In genomic region chr5:140648132-140648432, GRCh38 we compare ENCODE assay signal across 8 cellular contexts.
DNase-seq lines count a peak whose midpoint lies in the region; ATAC-seq, FAIRE-seq and TF ChIP-seq lines count a peak whose summit lies in the region.

No MANE protein-coding gene starts in this region.

- H3K4me1 Mint-ChIP-seq in stimulated activated naive CD8-positive, alpha-beta T cell treated with anti-CD3 and anti-CD28 coated beads, Interleukin-15, Interleukin-2, amounts not matched to agents 100 ng/mL and 50 ng/mL, for 24 hours (ENCODE audit: low read depth), result peaks cover 48% of the 10 kb centered on the region
- H3K4me1 Mint-ChIP-seq in memory B cell, result peaks cover 17% of the 10 kb centered on the region

- H3K9me3 Mint-ChIP-seq in stimulated activated naive CD8-positive, alpha-beta T cell treated with anti-CD3 and anti-CD28 coated beads, Interleukin-15, Interleukin-2, amounts not matched to agents 100 ng/mL and 50 ng/mL, for 24 hours, result no peaks in the 10 kb centered on the region
- no peaks in the 10 kb centered on the region for H3K9me3 Mint-ChIP-seq in memory B cell

- peak overlapping the region; percentile 94 for H3K27ac Mint-ChIP-seq in stimulated activated naive CD8-positive, alpha-beta T cell treated with anti-CD3 and anti-CD28 coated beads, Interleukin-15, Interleukin-2, amounts not matched to agents 100 ng/mL and 50 ng/mL, for 24 hours
- peak overlapping the region; percentile 100 for H3K27ac Mint-ChIP-seq in memory B cell

- no peak for ATAC-seq in stimulated activated naive CD8-positive, alpha-beta T cell treated with anti-CD3 and anti-CD28 coated beads, Interleukin-15, Interleukin-2, amounts not matched to agents 100 U/mL and 50 U/mL, for 24 hours
- ATAC-seq in memory B cell (ENCODE audit: low read depth) (peak; percentile 3), HG02840 (IDR thresholded peaks at IDR 0.05; ENCODE audit: low FRiP score, unreplicated experiment) (no peak)

- H3K36me3 Mint-ChIP-seq in stimulated activated naive CD8-positive, alpha-beta T cell treated with anti-CD3 and anti-CD28 coated beads, Interleukin-15, Interleukin-2, amounts not matched to agents 100 ng/mL and 50 ng/mL, for 24 hours (ENCODE audit: low read depth), result peaks cover 61% of the 10 kb centered on the region
- peaks cover 27% of the 10 kb centered on the region for H3K36me3 Mint-ChIP-seq in memory B cell

- in situ Hi-C loops in astrocyte of the cerebellum (cut with HindIII; ENCODE audit: low sequenced_read_pairs), result loop anchor here (5.0 kb wide), 1 partner anchor 106 kb away; no protein-coding TSS in a partner anchor

- H3K4me3 Mint-ChIP-seq in stimulated activated naive CD8-positive, alpha-beta T cell treated with anti-CD3 and anti-CD28 coated beads, Interleukin-15, Interleukin-2, amounts not matched to agents 100 ng/mL and 50 ng/mL, for 24 hours, result peak overlapping the region; percentile 99
- peak overlapping the region; percentile 100 for H3K4me3 Mint-ChIP-seq in memory B cell

- no peak for TF ChIP-seq CTCF in astrocyte of the cerebellum (IDR thresholded peaks at IDR 0.05; ENCODE audit: low read depth, low read length, missing control alignments)

- peak overlapping the region; percentile 61 for H3K4me3 ChIP-seq in astrocyte of the cerebellum (ENCODE audit: low read depth, low read length)

- H3K27me3 Mint-ChIP-seq in stimulated activated naive CD8-positive, alpha-beta T cell treated with anti-CD3 and anti-CD28 coated beads, Interleukin-15, Interleukin-2, amounts not matched to agents 100 ng/mL and 50 ng/mL, for 24 hours, result no peaks in the 10 kb centered on the region
- no peaks in the 10 kb centered on the region for H3K27me3 Mint-ChIP-seq in memory B cell

- DNase-seq in stimulated activated naive CD8-positive, alpha-beta T cell treated with anti-CD3 and anti-CD28 coated beads, Interleukin-15, Interleukin-2, amounts not matched to agents 100 U/mL and 50 U/mL, for 24 hours, result no peak
- DNase-seq in astrocyte of the cerebellum (ENCODE audit: low read depth), result no peak
- no peak for DNase-seq in memory B cell (ENCODE audit: low spot score in 2 of 2)
- no peak for DNase-seq in urothelium cell line (ENCODE audit: low spot score)
- DNase-seq in NCI-H2171 treated with DMSO at 0.1 percent for 48 hours (lab: John Stamatoyannopoulos, UW), result no peak
- DNase-seq in activated CD8-positive, alpha-beta memory T cell treated with anti-CD3 and anti-CD28 coated beads for 24 hours, result no peak

- FAIRE-seq in urothelium cell line (lab: Jason Lieb, UNC), result no peak
